18 cellular contexts compared by ENCODE assay signal in the genomic region with DNA sequence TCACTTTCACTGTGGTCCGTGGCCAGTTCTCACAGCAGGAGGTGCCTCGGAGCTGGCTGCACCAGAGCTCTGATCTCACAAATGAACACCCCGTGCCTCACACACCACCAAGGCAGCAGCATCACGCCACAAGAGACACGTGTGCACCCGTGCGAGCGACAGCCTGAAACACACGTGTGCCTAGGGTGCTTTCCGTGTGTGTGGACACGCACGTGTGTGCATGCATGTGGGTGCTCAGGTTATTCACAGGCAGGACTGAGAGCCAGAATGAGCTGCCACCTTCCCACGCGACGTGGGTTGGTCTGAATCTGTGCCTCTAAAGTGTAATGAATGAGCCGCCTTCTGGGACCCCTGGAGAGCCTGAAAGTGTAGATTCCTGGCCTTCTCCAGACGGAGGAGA.
A peak's percentile ranks its signal among the peaks of the same experiment; 100 is the strongest.
DNase-seq lines count a peak whose midpoint lies in the region; ATAC-seq and TF ChIP-seq lines count a peak whose summit lies in the region.
"Had no signal": no experiment of that assay in that cellular context is flagged by ENCODE, and none has a peak within 500 bp of the region (broad histone marks: within the 10 kb centered on the region; RNA-seq: fewer than 3 reads in every experiment).

No MANE protein-coding gene starts in this region.

- peaks cover 10% of the 10 kb centered on the region for H3K36me3 Mint-ChIP-seq in activated naive CD4-positive, alpha-beta T cell treated with anti-CD3 and anti-CD28 coated beads, Interleukin-2, amount 50 U/mL, for 24 hours
- peaks cover 24% of the 10 kb centered on the region for H3K36me3 Mint-ChIP-seq in activated naive CD4-positive, alpha-beta T cell treated with anti-CD3 and anti-CD28 coated beads for 36 hours (ENCODE audit: low read depth)
- peaks cover 49 to 57% of the 10 kb centered on the region in 2 donors for H3K36me3 Mint-ChIP-seq in CD4-positive, alpha-beta memory T cell
- H3K36me3 Mint-ChIP-seq in neural crest cell (ENCODE audit: low read depth), result peaks cover 27% of the 10 kb centered on the region

- intact Hi-C loops in activated naive CD4-positive, alpha-beta T cell treated with anti-CD3 and anti-CD28 coated beads for 36 hours (cut with micrococcal nuclease), result no loop called here
- intact Hi-C loops in CD4-positive, alpha-beta memory T cell (cut with micrococcal nuclease), result no loop called here

- no peak overlapping the region for H3K27ac ChIP-seq in CD4-positive, alpha-beta memory T cell (ENCODE audit: low read depth, low read length)
- peak overlapping the region; percentile 60; the same call in 1 of the 2 replicates for H3K27ac ChIP-seq in SK-N-MC

- no peak for DNase-seq in activated naive CD4-positive, alpha-beta T cell treated with anti-CD3 and anti-CD28 coated beads for 36 hours
- no peak for DNase-seq in CD4-positive, alpha-beta memory T cell
- DNase-seq in SK-N-MC (ENCODE audit: low read depth, low spot score) (no peak), neural crest cell (ENCODE audit: low read depth, low spot score) (no peak), NCI-H345 treated with DMSO at 0.1 percent for 48 hours (lab: John Stamatoyannopoulos, UW; ENCODE audit: unreplicated experiment) (no peak)
- no peak for DNase-seq in activated CD8-positive, alpha-beta memory T cell treated with anti-CD3 and anti-CD28 coated beads, Interleukin-2, amount 50 U/mL, for 48 hours
- DNase-seq: CD4-positive, CD25-positive, alpha-beta regulatory T cell; DMS53; GOT3; NCI-H1092 treated with DMSO at 0.1 percent for 48 hours; NCI-H2081 treated with DMSO at 0.1 percent for 48 hours; NCI-H510A; NCI-H748 treated with DMSO at 0.1 percent for 48 hours; NK-92 treated with Interleukin-12 subunit alpha and Interleukin-12 subunit beta, amount 100 ng/mL, for 24 hours had no signal

- H3K27me3 ChIP-seq in CD4-positive, alpha-beta memory T cell (ENCODE audit: insufficient read depth, low read length), result no peaks in the 10 kb centered on the region

- H3K9ac ChIP-seq in SK-N-MC (ENCODE audit: insufficient read length), result no peak overlapping the region

- H3K4me1 ChIP-seq in CD4-positive, alpha-beta memory T cell (ENCODE audit: insufficient read depth, low read length), result peaks cover 15% of the 10 kb centered on the region

- POLR2A ChIA-PET in CD4-positive, alpha-beta memory T cell (lab: Charles Lee; ENCODE audit: partially characterized antibody), result no interaction called here

- TF ChIP-seq CTCF in neural crest cell (conservative IDR thresholded peaks at IDR 0.05), result no peak

- no peaks in the 10 kb centered on the region for H3K9me3 ChIP-seq in CD4-positive, alpha-beta memory T cell (ENCODE audit: control insufficient read depth in 1 of 2, low read length in 2 of 2)
- no peaks in the 10 kb centered on the region for H3K9me3 ChIP-seq in SK-N-MC (ENCODE audit: low read depth, low read length)

- peak overlapping the region; percentile 51 for H3K27ac Mint-ChIP-seq in activated naive CD4-positive, alpha-beta T cell treated with anti-CD3 and anti-CD28 coated beads, Interleukin-2, amount 50 U/mL, for 24 hours
- H3K27ac Mint-ChIP-seq in activated naive CD4-positive, alpha-beta T cell treated with anti-CD3 and anti-CD28 coated beads for 36 hours, result no peak overlapping the region
- peak overlapping the region in 5 of 7 donors; percentile 35 to 85 (median 56) for H3K27ac Mint-ChIP-seq in CD4-positive, alpha-beta memory T cell
- H3K27ac Mint-ChIP-seq in neural crest cell (ENCODE audit: unreplicated experiment), result peak overlapping the region; percentile 50
- H3K27ac Mint-ChIP-seq: B cell had no signal

- peaks cover 42% of the 10 kb centered on the region for H3K4me1 Mint-ChIP-seq in activated naive CD4-positive, alpha-beta T cell treated with anti-CD3 and anti-CD28 coated beads, Interleukin-2, amount 50 U/mL, for 24 hours
- peaks cover 34% of the 10 kb centered on the region for H3K4me1 Mint-ChIP-seq in activated naive CD4-positive, alpha-beta T cell treated with anti-CD3 and anti-CD28 coated beads for 36 hours (ENCODE audit: low read depth)
- peaks cover 22 to 65% (median 38%) of the 10 kb centered on the region in 4 donors for H3K4me1 Mint-ChIP-seq in CD4-positive, alpha-beta memory T cell
- peaks cover 50% of the 10 kb centered on the region for H3K4me1 Mint-ChIP-seq in neural crest cell

- no peak for ATAC-seq in GM21786 (IDR thresholded peaks at IDR 0.05; ENCODE audit: unreplicated experiment)
- ATAC-seq: K562 had no signal

- H3K4me3 Mint-ChIP-seq in activated naive CD4-positive, alpha-beta T cell treated with anti-CD3 and anti-CD28 coated beads, Interleukin-2, amount 50 U/mL, for 24 hours, result no peak overlapping the region
- H3K4me3 Mint-ChIP-seq in activated naive CD4-positive, alpha-beta T cell treated with anti-CD3 and anti-CD28 coated beads for 36 hours, result no peak overlapping the region
- H3K4me3 Mint-ChIP-seq in CD4-positive, alpha-beta memory T cell, result no peak overlapping the region
- no peak overlapping the region for H3K4me3 Mint-ChIP-seq in neural crest cell
- H3K4me3 Mint-ChIP-seq: B cell had no signal

- peaks cover 55% of the 10 kb centered on the region for H3K36me3 ChIP-seq in CD4-positive, alpha-beta memory T cell (ENCODE audit: insufficient read depth, low read length)
- H3K36me3 ChIP-seq in SK-N-MC (ENCODE audit: insufficient read depth, low read length), result no peaks in the 10 kb centered on the region

- CTCF ChIA-PET in activated naive CD4-positive, alpha-beta T cell treated with anti-CD3 and anti-CD28 coated beads for 36 hours (lab: Charles Lee), result no interaction called here
- CTCF ChIA-PET in CD4-positive, alpha-beta memory T cell (lab: Charles Lee; ENCODE audit: partially characterized antibody), result no interaction called here

- H3K4me3 ChIP-seq in CD4-positive, alpha-beta memory T cell (ENCODE audit: low read length in 2 of 2), result no peak overlapping the region
- H3K4me3 ChIP-seq in SK-N-MC, result no peak overlapping the region
- H3K4me3 ChIP-seq: K562 had no signal

- H3K9me3 Mint-ChIP-seq in activated naive CD4-positive, alpha-beta T cell treated with anti-CD3 and anti-CD28 coated beads, Interleukin-2, amount 50 U/mL, for 24 hours, result no peaks in the 10 kb centered on the region
- no peaks in the 10 kb centered on the region for H3K9me3 Mint-ChIP-seq in activated naive CD4-positive, alpha-beta T cell treated with anti-CD3 and anti-CD28 coated beads for 36 hours
- peaks cover 0 to 17% (median 0%) of the 10 kb centered on the region in 8 donors for H3K9me3 Mint-ChIP-seq in CD4-positive, alpha-beta memory T cell
- peaks cover 2% of the 10 kb centered on the region for H3K9me3 Mint-ChIP-seq in neural crest cell

- no peaks in the 10 kb centered on the region for H3K27me3 Mint-ChIP-seq in activated naive CD4-positive, alpha-beta T cell treated with anti-CD3 and anti-CD28 coated beads, Interleukin-2, amount 50 U/mL, for 24 hours
- H3K27me3 Mint-ChIP-seq in activated naive CD4-positive, alpha-beta T cell treated with anti-CD3 and anti-CD28 coated beads for 36 hours (ENCODE audit: low read depth), result no peaks in the 10 kb centered on the region
- no peaks in the 10 kb centered on the region for H3K27me3 Mint-ChIP-seq in CD4-positive, alpha-beta memory T cell
- no peaks in the 10 kb centered on the region for H3K27me3 Mint-ChIP-seq in neural crest cell (ENCODE audit: low read depth)
- H3K27me3 Mint-ChIP-seq: B cell; CD4-positive, CD25-positive, alpha-beta regulatory T cell had no signal
